ENCODE assay signal across 17 cellular contexts in the genomic region with DNA sequence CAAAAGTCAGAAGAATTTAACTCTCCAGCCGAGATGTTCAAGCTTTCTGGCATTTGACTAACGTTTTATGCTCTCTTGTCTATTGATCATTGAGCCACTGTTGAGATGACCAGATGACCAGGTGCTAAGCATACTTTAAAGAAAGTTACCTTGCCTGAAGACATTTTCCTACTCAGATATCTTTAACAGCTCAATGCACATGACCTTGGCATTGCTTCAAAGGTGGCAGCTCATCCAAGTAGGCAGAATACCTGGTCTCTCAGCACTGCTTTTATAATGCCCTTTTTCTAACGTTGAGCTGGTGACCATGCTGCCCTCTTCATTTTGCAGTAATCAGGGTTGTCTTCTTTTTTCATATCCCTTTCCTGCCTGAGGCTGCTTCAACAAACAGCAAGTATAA.
"Had no signal": no experiment of that assay in that cellular context is flagged by ENCODE, and none has a peak within 500 bp of the region (broad histone marks: within the 10 kb centered on the region; RNA-seq: fewer than 3 reads in every experiment).

No MANE protein-coding gene starts in this region.

- H3K27ac ChIP-seq: cardiac muscle cell, esophagus muscularis mucosa, parathyroid adenoma, tibial artery, vagina had no signal

- H3K27me3 ChIP-seq: cardiac muscle cell, esophagus muscularis mucosa, tibial artery, vagina had no signal

- DNase-seq: activated CD4-positive, alpha-beta memory T cell treated with anti-CD3 and anti-CD28 coated beads for 36 hours; activated CD4-positive, alpha-beta T cell treated with anti-CD3 and anti-CD28 coated beads for 4 hours; activated T-cell treated with anti-CD3 and anti-CD28 coated beads for 4 hours; effector memory CD4-positive, alpha-beta T cell; mesenchymal stem cell; natural killer cell; stimulated activated CD4-positive, alpha-beta T cell treated with anti-CD3 and anti-CD28 coated beads, Interleukin-12 subunit alpha, Interleukin-12 subunit beta, amount 100 ng/mL, for 4 hours; stimulated activated CD4-positive, alpha-beta T cell treated with anti-CD3 and anti-CD28 coated beads, Interleukin-1b, Interleukin-23, amount 100 ng/mL, for 48 hours; stimulated activated CD8-positive, alpha-beta memory T cell treated with anti-CD3 and anti-CD28 coated beads, Interleukin-4, amount 100 ng/mL, for 48 hours; stimulated activated naive CD4-positive, alpha-beta T cell; tibial artery had no signal

- H3K4me3 ChIP-seq: cardiac muscle cell, esophagus muscularis mucosa, tibial artery, vagina had no signal

- H2AFZ ChIP-seq: parathyroid adenoma had no signal

- H3K36me3 ChIP-seq: cardiac muscle cell, esophagus muscularis mucosa, tibial artery, vagina had no signal

- ATAC-seq: natural killer cell, WTC11 had no signal

- H3K9ac ChIP-seq: parathyroid adenoma had no signal

- FAIRE-seq: endothelial cell of umbilical vein had no signal

- H3K9me3 ChIP-seq: esophagus muscularis mucosa, tibial artery, vagina had no signal

- H3K79me2 ChIP-seq: parathyroid adenoma had no signal
